Comparison of ENCODE assay signal across 16 cellular contexts in the genomic region with DNA sequence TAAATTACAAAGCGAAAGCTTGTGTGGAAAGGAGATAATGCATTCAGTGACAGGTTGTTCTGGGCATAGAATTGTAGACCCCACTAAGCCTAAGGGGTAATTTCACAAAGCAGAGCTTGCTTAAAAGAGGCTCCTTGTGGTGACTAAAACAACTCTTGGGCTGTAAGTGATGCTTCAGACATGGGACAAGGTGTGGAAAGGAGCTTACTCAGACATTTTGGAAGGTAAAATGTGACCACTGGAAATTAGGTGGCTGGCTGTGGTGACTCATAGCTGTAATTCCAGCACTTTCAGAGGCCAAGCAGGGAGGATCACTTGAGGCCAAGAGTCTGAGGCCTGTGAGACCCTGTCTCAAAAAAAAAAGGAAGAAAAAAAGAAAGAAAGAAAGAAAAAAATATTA. TPM values are rescaled to one million over a fixed set of nuclear protein-coding genes. Genes with fewer than 3 reads are reported as not detected.
A peak's percentile ranks its signal among the peaks of the same experiment; 100 is the strongest.
DNase-seq lines count a peak whose midpoint lies in the region; ATAC-seq and TF ChIP-seq lines count a peak whose summit lies in the region.
"Had no signal": no experiment of that assay in that cellular context is flagged by ENCODE, and none has a peak within 500 bp of the region (broad histone marks: within the 10 kb centered on the region; RNA-seq: fewer than 3 reads in every experiment).

No MANE protein-coding gene starts in this region.

- H3K27me3 Mint-ChIP-seq in activated CD8-positive, alpha-beta T cell treated with anti-CD3 and anti-CD28 coated beads for 36 hours, result no peaks in the 10 kb centered on the region
- H3K27me3 Mint-ChIP-seq in activated CD8-positive, alpha-beta T cell treated with anti-CD3 and anti-CD28 coated beads, Interleukin-2, amount 10 ng/mL, durations not matched to agents 7 days and 5 days (ENCODE audit: low read depth), result no peaks in the 10 kb centered on the region
- H3K27me3 Mint-ChIP-seq in activated T-helper 2 cell treated with anti-CD3 and anti-CD28 coated beads, Interferon-gamma antibody, Interleukin-2, Interleukin-4, amounts not matched to agents 10 μg/mL and 5 μg/mL and 100 μg/mL, durations not matched to agents 14 hours and 24 hours and 36 hours (ENCODE audit: low read depth), result no peaks in the 10 kb centered on the region
- peaks cover 15% of the 10 kb centered on the region for H3K27me3 Mint-ChIP-seq in HFFc6 (ENCODE audit: insufficient read depth)
- H3K27me3 Mint-ChIP-seq: IgD-negative memory B cell had no signal

- H3K4me3 Mint-ChIP-seq in activated CD8-positive, alpha-beta T cell treated with anti-CD3 and anti-CD28 coated beads for 36 hours, result no peak overlapping the region
- no peak overlapping the region for H3K4me3 Mint-ChIP-seq in activated CD8-positive, alpha-beta T cell treated with anti-CD3 and anti-CD28 coated beads, Interleukin-2, amount 10 ng/mL, durations not matched to agents 7 days and 5 days
- H3K4me3 Mint-ChIP-seq in activated T-helper 2 cell treated with anti-CD3 and anti-CD28 coated beads, Interferon-gamma antibody, Interleukin-2, Interleukin-4, amounts not matched to agents 10 μg/mL and 5 μg/mL and 100 μg/mL, durations not matched to agents 14 hours and 24 hours and 36 hours (ENCODE audit: low read depth), result no peak overlapping the region
- no peak overlapping the region for H3K4me3 Mint-ChIP-seq in HFFc6
- H3K4me3 Mint-ChIP-seq: IgD-negative memory B cell had no signal

- peaks cover 73% of the 10 kb centered on the region for H3K36me3 Mint-ChIP-seq in activated CD8-positive, alpha-beta T cell treated with anti-CD3 and anti-CD28 coated beads for 36 hours (ENCODE audit: low read depth)
- peaks cover 62% of the 10 kb centered on the region for H3K36me3 Mint-ChIP-seq in activated CD8-positive, alpha-beta T cell treated with anti-CD3 and anti-CD28 coated beads, Interleukin-2, amount 10 ng/mL, durations not matched to agents 7 days and 5 days (ENCODE audit: low read depth)
- H3K36me3 Mint-ChIP-seq in activated T-helper 2 cell treated with anti-CD3 and anti-CD28 coated beads, Interferon-gamma antibody, Interleukin-2, Interleukin-4, amounts not matched to agents 10 μg/mL and 5 μg/mL and 100 μg/mL, durations not matched to agents 14 hours and 24 hours and 36 hours (ENCODE audit: low read depth), result peaks cover 82% of the 10 kb centered on the region
- H3K36me3 Mint-ChIP-seq in HFFc6 (ENCODE audit: low read depth), result no peaks in the 10 kb centered on the region

- no peak overlapping the region for H3K9ac ChIP-seq in mesenchymal stem cell (ENCODE audit: low read length)

- no peaks in the 10 kb centered on the region for H3K9me3 ChIP-seq in mesenchymal stem cell (ENCODE audit: control insufficient read depth, low read length)

- POLR2A ChIA-PET in activated CD8-positive, alpha-beta T cell treated with anti-CD3 and anti-CD28 coated beads for 36 hours (lab: Charles Lee), result interaction anchor here (0.8 to 1.9 kb wide), 3 partner anchors 22 to 25 kb away, joined by 3 to 4 read pairs (median 3); no protein-coding TSS in a partner anchor
- POLR2A ChIA-PET in activated CD8-positive, alpha-beta T cell treated with anti-CD3 and anti-CD28 coated beads, Interleukin-2, amount 10 ng/mL, durations not matched to agents 7 days and 5 days (lab: Charles Lee), result interaction anchor here (0.6 kb wide), 1 partner anchor 126 kb away, joined by 3 read pairs; no protein-coding TSS in a partner anchor

- H3K18ac ChIP-seq in mesenchymal stem cell (ENCODE audit: low read depth in 1 of 2, low read length in 2 of 2), result no peak overlapping the region

- H3K27me3 ChIP-seq in mesenchymal stem cell (ENCODE audit: control insufficient read depth in 1 of 2, insufficient read depth in 1 of 2, low read length in 2 of 2), result no peaks in the 10 kb centered on the region

- H3K4me1 Mint-ChIP-seq in activated CD8-positive, alpha-beta T cell treated with anti-CD3 and anti-CD28 coated beads for 36 hours (ENCODE audit: low read depth), result peaks cover 52% of the 10 kb centered on the region
- peaks cover 24% of the 10 kb centered on the region for H3K4me1 Mint-ChIP-seq in activated CD8-positive, alpha-beta T cell treated with anti-CD3 and anti-CD28 coated beads, Interleukin-2, amount 10 ng/mL, durations not matched to agents 7 days and 5 days (ENCODE audit: low read depth)
- peaks cover 42% of the 10 kb centered on the region for H3K4me1 Mint-ChIP-seq in activated T-helper 2 cell treated with anti-CD3 and anti-CD28 coated beads, Interferon-gamma antibody, Interleukin-2, Interleukin-4, amounts not matched to agents 10 μg/mL and 5 μg/mL and 100 μg/mL, durations not matched to agents 14 hours and 24 hours and 36 hours (ENCODE audit: low read depth)
- no peaks in the 10 kb centered on the region for H3K4me1 Mint-ChIP-seq in HFFc6 (ENCODE audit: low read depth)

- H3K27ac Mint-ChIP-seq in activated CD8-positive, alpha-beta T cell treated with anti-CD3 and anti-CD28 coated beads for 36 hours, result peak overlapping the region; percentile 74
- no peak overlapping the region for H3K27ac Mint-ChIP-seq in activated CD8-positive, alpha-beta T cell treated with anti-CD3 and anti-CD28 coated beads, Interleukin-2, amount 10 ng/mL, durations not matched to agents 7 days and 5 days
- H3K27ac Mint-ChIP-seq in activated T-helper 2 cell treated with anti-CD3 and anti-CD28 coated beads, Interferon-gamma antibody, Interleukin-2, Interleukin-4, amounts not matched to agents 10 μg/mL and 5 μg/mL and 100 μg/mL, durations not matched to agents 14 hours and 24 hours and 36 hours, result peak overlapping the region; percentile 17
- H3K27ac Mint-ChIP-seq in HFFc6, result no peak overlapping the region
- H3K27ac Mint-ChIP-seq: IgD-negative memory B cell had no signal

- peak; percentile 66 for ATAC-seq in activated CD8-positive, alpha-beta T cell treated with anti-CD3 and anti-CD28 coated beads for 36 hours
- ATAC-seq in activated CD8-positive, alpha-beta T cell treated with anti-CD3 and anti-CD28 coated beads, Interleukin-2, amount 10 ng/mL, durations not matched to agents 7 days and 5 days, result no peak
- ATAC-seq in HG03521 (IDR thresholded peaks at IDR 0.05; ENCODE audit: unreplicated experiment), result no peak
- ATAC-seq: GM12878 had no signal

- H3K4me2 ChIP-seq in mesenchymal stem cell (ENCODE audit: low read length, poor library complexity, severe bottlenecking), result no peak overlapping the region

- H3K14ac ChIP-seq in mesenchymal stem cell (ENCODE audit: low read length in 2 of 2), result no peak overlapping the region

- no peaks in the 10 kb centered on the region for H3K4me1 ChIP-seq in mesenchymal stem cell (ENCODE audit: control insufficient read depth, insufficient read depth, low read depth, low read length)

- H4K8ac ChIP-seq in mesenchymal stem cell (ENCODE audit: low read length), result no peak overlapping the region

- H3K79me1 ChIP-seq in mesenchymal stem cell (replicated peaks; ENCODE audit: low read length, poor library complexity, severe bottlenecking), result no peaks in the 10 kb centered on the region

- H3K9me3 Mint-ChIP-seq in activated CD8-positive, alpha-beta T cell treated with anti-CD3 and anti-CD28 coated beads for 36 hours, result no peaks in the 10 kb centered on the region
- no peaks in the 10 kb centered on the region for H3K9me3 Mint-ChIP-seq in activated CD8-positive, alpha-beta T cell treated with anti-CD3 and anti-CD28 coated beads, Interleukin-2, amount 10 ng/mL, durations not matched to agents 7 days and 5 days (ENCODE audit: insufficient read depth)
- H3K9me3 Mint-ChIP-seq in activated T-helper 2 cell treated with anti-CD3 and anti-CD28 coated beads, Interferon-gamma antibody, Interleukin-2, Interleukin-4, amounts not matched to agents 10 μg/mL and 5 μg/mL and 100 μg/mL, durations not matched to agents 14 hours and 24 hours and 36 hours, result no peaks in the 10 kb centered on the region
- H3K9me3 Mint-ChIP-seq in HFFc6, result no peaks in the 10 kb centered on the region
- H3K9me3 Mint-ChIP-seq: IgD-negative memory B cell had no signal

- no peak overlapping the region for H2AFZ ChIP-seq in mesenchymal stem cell (ENCODE audit: low read depth, low read length)

- no peak overlapping the region for H3K23ac ChIP-seq in mesenchymal stem cell (ENCODE audit: low read length in 2 of 2)

- DNase-seq in activated CD8-positive, alpha-beta T cell treated with anti-CD3 and anti-CD28 coated beads for 36 hours, result no peak
- DNase-seq in activated CD8-positive, alpha-beta T cell treated with anti-CD3 and anti-CD28 coated beads, Interleukin-2, amount 10 ng/mL, durations not matched to agents 7 days and 5 days, result no peak
- peak; percentile 15 for DNase-seq in HT1080 (ENCODE audit: low read depth)
- no peak for DNase-seq in activated T-helper 2 cell treated with anti-CD3 and anti-CD28 coated beads, Interferon-gamma antibody, Interleukin-2, Interleukin-4, amounts not matched to agents 10 μg/mL and 5 μg/mL and 100 μg/mL, durations not matched to agents 14 hours and 24 hours and 36 hours (ENCODE audit: low spot score)
- DNase-seq in mesenchymal stem cell, result no peak
- DNase-seq in HFFc6, result no peak
- DNase-seq in amniotic stem cell (lab: John Stamatoyannopoulos, UW), result no peak
- DNase-seq: DMS79, H7, NCI-H1436, NCI-H2081, NCI-H526, RPMI8226 had no signal

- H2BK15ac ChIP-seq in mesenchymal stem cell (ENCODE audit: low read depth, poor library complexity, severe bottlenecking), result no peak overlapping the region

- CTCF ChIA-PET in activated CD8-positive, alpha-beta T cell treated with anti-CD3 and anti-CD28 coated beads for 36 hours (lab: Charles Lee), result interaction anchor here (0.7 to 2.3 kb wide), 5 partner anchors 17 to 176 kb away, joined by 3 to 8 read pairs (median 3); no protein-coding TSS in a partner anchor
- CTCF ChIA-PET in activated CD8-positive, alpha-beta T cell treated with anti-CD3 and anti-CD28 coated beads, Interleukin-2, amount 10 ng/mL, durations not matched to agents 7 days and 5 days (lab: Charles Lee), result interaction anchor here (0.7 to 7.1 kb wide), 5 partner anchors 17 to 182 kb away, joined by 3 to 23 read pairs (median 7); no protein-coding TSS in a partner anchor

- no peak overlapping the region for H2AK5ac ChIP-seq in mesenchymal stem cell (ENCODE audit: low read length, severe bottlenecking)

- no peak overlapping the region for H3K4me3 ChIP-seq in mesenchymal stem cell (ENCODE audit: insufficient read depth in 1 of 2, low read depth in 1 of 2, low read length in 2 of 2)
- H3K4me3 ChIP-seq: GM12878 had no signal

- no peak overlapping the region for H3K4ac ChIP-seq in mesenchymal stem cell (ENCODE audit: low read depth in 1 of 2, low read length in 2 of 2)

- peaks cover 3 to 7% of the 10 kb centered on the region in 2 experiments for H3K36me3 ChIP-seq in mesenchymal stem cell (ENCODE audit: control insufficient read depth in 1 of 2, insufficient read depth in 2 of 2, low read depth in 1 of 2, low read length in 2 of 2)

- no peak for TF ChIP-seq CTCF in activated CD8-positive, alpha-beta T cell treated with anti-CD3 and anti-CD28 coated beads for 36 hours (IDR thresholded peaks at IDR 0.05)
- no peak for TF ChIP-seq CTCF in HFFc6 (IDR thresholded peaks at IDR 0.05)

- H2BK12ac ChIP-seq in mesenchymal stem cell (ENCODE audit: low read length in 2 of 2), result no peak overlapping the region

- no peak overlapping the region for H2BK5ac ChIP-seq in mesenchymal stem cell (ENCODE audit: low read depth, low read length, poor library complexity, severe bottlenecking)

- intact Hi-C loops in activated CD8-positive, alpha-beta T cell treated with anti-CD3 and anti-CD28 coated beads for 36 hours (cut with micrococcal nuclease), result no loop called here
- intact Hi-C loops in activated T-helper 2 cell treated with anti-CD3 and anti-CD28 coated beads, Interferon-gamma antibody, Interleukin-2, Interleukin-4, amounts not matched to agents 10 μg/mL and 5 μg/mL and 100 μg/mL, durations not matched to agents 14 hours and 24 hours and 36 hours (cut with micrococcal nuclease), result no loop called here

- no peak overlapping the region for H3K27ac ChIP-seq in mesenchymal stem cell (ENCODE audit: low read length, poor library complexity, severe bottlenecking)

- H4K91ac ChIP-seq in mesenchymal stem cell (ENCODE audit: low read length), result no peak overlapping the region

- WGBS in mesenchymal stem cell, result 90% methylated on average over 1 of the region's 1 CpG

- peak overlapping the region; percentile 19 for H2BK120ac ChIP-seq in mesenchymal stem cell (ENCODE audit: low read depth, low read length)

RNA-seq across cellular contexts. Expression of gene LRRC8C, which starts 51.1 kb away (rescaled TPM):
- 10 to 100 TPM; 34.4 to 37.4 TPM for total RNA-seq in activated CD8-positive, alpha-beta T cell treated with anti-CD3 and anti-CD28 coated beads for 36 hours
- total RNA-seq in activated CD8-positive, alpha-beta T cell treated with anti-CD3 and anti-CD28 coated beads, Interleukin-2, amount 10 ng/mL, durations not matched to agents 7 days and 5 days, result 10 to 100 TPM; 32.9 to 35.0 TPM
- 10.6 and 11.2 TPM in 2 replicates for total RNA-seq in HT1080 (2014; rRNA removed; shearing (Covaris generic))
- 10.4 and 14.6 TPM in 2 replicates for polyA plus RNA-seq in HT1080 (2015; cell fraction: cytosol; rRNA removed)
- 10.4 and 12.2 TPM in 2 replicates for polyA plus RNA-seq in HT1080 (2015; cell fraction: nucleus; rRNA removed)
- total RNA-seq in activated T-helper 2 cell treated with anti-CD3 and anti-CD28 coated beads, Interferon-gamma antibody, Interleukin-2, Interleukin-4, amounts not matched to agents 10 μg/mL and 5 μg/mL and 100 μg/mL, durations not matched to agents 14 hours and 24 hours and 36 hours, result 56.1 and 56.5 TPM in 2 replicates
- polyA plus RNA-seq in mesenchymal stem cell (2013, experiment 1 of 2), result 11.7 TPM
- 12.3 TPM for polyA plus RNA-seq in mesenchymal stem cell (2013, experiment 2 of 2)
- total RNA-seq in HFFc6 (2021; fragmentation: NEBNext Ultra II Directional; extraction: Animal tissue kit (Norgen Biotek cat#: 25700)), result 10 to 100 TPM in 4 of 6 experiments, 1 to 10 TPM in 2; 5.0 to 13.7 (median 10.9) TPM

RNA-seq across cellular contexts. Expression of gene LRRC8B, which starts 57.2 kb away (rescaled TPM):
- 10 to 100 TPM; 24.9 to 31.7 TPM for total RNA-seq in activated CD8-positive, alpha-beta T cell treated with anti-CD3 and anti-CD28 coated beads for 36 hours
- total RNA-seq in activated CD8-positive, alpha-beta T cell treated with anti-CD3 and anti-CD28 coated beads, Interleukin-2, amount 10 ng/mL, durations not matched to agents 7 days and 5 days, result 10 to 100 TPM; 11.8 to 13.0 TPM
- total RNA-seq in HT1080 (2014; rRNA removed; shearing (Covaris generic)), result 1.1 and 1.3 TPM in 2 replicates
- 2.0 and 3.1 TPM in 2 replicates for polyA plus RNA-seq in HT1080 (2015; cell fraction: cytosol; rRNA removed)
- 1.5 and 2.2 TPM in 2 replicates for polyA plus RNA-seq in HT1080 (2015; cell fraction: nucleus; rRNA removed)
- 48.2 and 48.7 TPM in 2 replicates for total RNA-seq in activated T-helper 2 cell treated with anti-CD3 and anti-CD28 coated beads, Interferon-gamma antibody, Interleukin-2, Interleukin-4, amounts not matched to agents 10 μg/mL and 5 μg/mL and 100 μg/mL, durations not matched to agents 14 hours and 24 hours and 36 hours
- polyA plus RNA-seq in mesenchymal stem cell (2013, experiment 1 of 2), result 2.2 TPM
- 2.2 TPM for polyA plus RNA-seq in mesenchymal stem cell (2013, experiment 2 of 2)
- total RNA-seq in HFFc6 (2021; fragmentation: NEBNext Ultra II Directional; extraction: Animal tissue kit (Norgen Biotek cat#: 25700)), result under 1 TPM; 0.07 to 0.57 (median 0.15) TPM

Comparison
In these comparisons a context has a peak if more than half of its experiments do, and no peak if none do; other contexts are left out.
1. H3K27ac Mint-ChIP-seq: peak in activated CD8-positive, alpha-beta T cell treated with anti-CD3 and anti-CD28 coated beads for 36 hours (single experiment) and activated T-helper 2 cell treated with anti-CD3 and anti-CD28 coated beads, Interferon-gamma antibody, Interleukin-2, Interleukin-4, amounts not matched to agents 10 μg/mL and 5 μg/mL and 100 μg/mL, durations not matched to agents 14 hours and 24 hours and 36 hours (single experiment); none in activated CD8-positive, alpha-beta T cell treated with anti-CD3 and anti-CD28 coated beads, Interleukin-2, amount 10 ng/mL, durations not matched to agents 7 days and 5 days (single experiment) and HFFc6 (single experiment).